In genomic region chr5:137900925-137901817, GRCh38 we compare ENCODE assay signal across 1 cellular context.
A peak's percentile ranks its signal among the peaks of the same experiment; 100 is the strongest.
TF ChIP-seq lines count a peak whose summit lies in the region.

No MANE protein-coding gene starts in this region.

TF ChIP-seq in HepG2, 621 proteins besides CTCF, POLR2A, EP300 and RAD21 (continued from another document and continues in another):
- TF ChIP-seq PATZ1 (CRISPR knock-in tag; IDR thresholded peaks at IDR 0.05): peak; percentile 35; the same call in 1 of the 2 replicates
- TF ChIP-seq ZMYM2 (CRISPR knock-in tag; IDR thresholded peaks at IDR 0.05): no peak
- TF ChIP-seq ZKSCAN8 (CRISPR knock-in tag; IDR thresholded peaks at IDR 0.05; ENCODE audit: borderline replicate concordance): no peak
- TF ChIP-seq, protein P1, sequence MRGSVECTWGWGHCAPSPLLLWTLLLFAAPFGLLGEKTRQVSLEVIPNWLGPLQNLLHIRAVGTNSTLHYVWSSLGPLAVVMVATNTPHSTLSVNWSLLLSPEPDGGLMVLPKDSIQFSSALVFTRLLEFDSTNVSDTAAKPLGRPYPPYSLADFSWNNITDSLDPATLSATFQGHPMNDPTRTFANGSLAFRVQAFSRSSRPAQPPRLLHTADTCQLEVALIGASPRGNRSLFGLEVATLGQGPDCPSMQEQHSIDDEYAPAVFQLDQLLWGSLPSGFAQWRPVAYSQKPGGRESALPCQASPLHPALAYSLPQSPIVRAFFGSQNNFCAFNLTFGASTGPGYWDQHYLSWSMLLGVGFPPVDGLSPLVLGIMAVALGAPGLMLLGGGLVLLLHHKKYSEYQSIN (CRISPR knock-in tag; IDR thresholded peaks at IDR 0.05; ENCODE audit: borderline replicate concordance): no peak
- TF ChIP-seq EZH2 (conservative IDR thresholded peaks at IDR 0.05; ENCODE audit: low read depth, low read length): no peak
- TF ChIP-seq ZNF781 (CRISPR knock-in tag; IDR thresholded peaks at IDR 0.05; ENCODE audit: borderline replicate concordance, not compliant biosample characterization): no peak
- TF ChIP-seq ZNF331 (CRISPR knock-in tag; IDR thresholded peaks at IDR 0.05): peak; percentile 40; the same call in 1 of the 2 replicates
- no peak for TF ChIP-seq ADNP (CRISPR knock-in tag; IDR thresholded peaks at IDR 0.05)
- TF ChIP-seq YY1 (IDR thresholded peaks at IDR 0.05; ENCODE audit: insufficient read depth, insufficient replicate concordance, low read depth, low read length): no peak
- TF ChIP-seq FOXK1 (CRISPR knock-in tag; IDR thresholded peaks at IDR 0.05; ENCODE audit: borderline replicate concordance, low read depth): no peak
- TF ChIP-seq IRF9 (CRISPR knock-in tag; IDR thresholded peaks at IDR 0.05; ENCODE audit: borderline replicate concordance): no peak
- TF ChIP-seq DR1 (CRISPR knock-in tag; IDR thresholded peaks at IDR 0.05): no peak
- no peak for TF ChIP-seq MNT (IDR thresholded peaks at IDR 0.05)
- TF ChIP-seq HNRNPLL (IDR thresholded peaks at IDR 0.05; ENCODE audit: low read depth, low read length, poor library complexity, severe bottlenecking): no peak
- TF ChIP-seq SYNCRIP (IDR thresholded peaks at IDR 0.05; ENCODE audit: insufficient read depth, low read depth, low read length): no peak
- peak; percentile 64; the same call in 1 of the 2 replicates for TF ChIP-seq GATA4 (IDR thresholded peaks at IDR 0.05; ENCODE audit: borderline replicate concordance, low read depth)
- TF ChIP-seq, protein P2, sequence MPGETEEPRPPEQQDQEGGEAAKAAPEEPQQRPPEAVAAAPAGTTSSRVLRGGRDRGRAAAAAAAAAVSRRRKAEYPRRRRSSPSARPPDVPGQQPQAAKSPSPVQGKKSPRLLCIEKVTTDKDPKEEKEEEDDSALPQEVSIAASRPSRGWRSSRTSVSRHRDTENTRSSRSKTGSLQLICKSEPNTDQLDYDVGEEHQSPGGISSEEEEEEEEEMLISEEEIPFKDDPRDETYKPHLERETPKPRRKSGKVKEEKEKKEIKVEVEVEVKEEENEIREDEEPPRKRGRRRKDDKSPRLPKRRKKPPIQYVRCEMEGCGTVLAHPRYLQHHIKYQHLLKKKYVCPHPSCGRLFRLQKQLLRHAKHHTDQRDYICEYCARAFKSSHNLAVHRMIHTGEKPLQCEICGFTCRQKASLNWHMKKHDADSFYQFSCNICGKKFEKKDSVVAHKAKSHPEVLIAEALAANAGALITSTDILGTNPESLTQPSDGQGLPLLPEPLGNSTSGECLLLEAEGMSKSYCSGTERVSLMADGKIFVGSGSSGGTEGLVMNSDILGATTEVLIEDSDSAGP (CRISPR knock-in tag; IDR thresholded peaks at IDR 0.05; ENCODE audit: borderline replicate concordance): no peak
- TF ChIP-seq MLX (CRISPR knock-in tag; IDR thresholded peaks at IDR 0.05): no peak
- no peak for TF ChIP-seq DMAP1 (CRISPR knock-in tag; IDR thresholded peaks at IDR 0.05)
- no peak for TF ChIP-seq CENPX (CRISPR knock-in tag; IDR thresholded peaks at IDR 0.05)
- no peak for TF ChIP-seq MEIS1 (CRISPR knock-in tag; IDR thresholded peaks at IDR 0.05; ENCODE audit: borderline replicate concordance)
- TF ChIP-seq SMAD1 (CRISPR knock-in tag; IDR thresholded peaks at IDR 0.05; ENCODE audit: borderline replicate concordance, low read depth): no peak
- no peak for TF ChIP-seq CEBPZ (IDR thresholded peaks at IDR 0.05; ENCODE audit: low read length)
- TF ChIP-seq ZNF556 (CRISPR knock-in tag; IDR thresholded peaks at IDR 0.05; ENCODE audit: borderline replicate concordance): no peak
- TF ChIP-seq RFXANK (CRISPR knock-in tag; IDR thresholded peaks at IDR 0.05): no peak
- TF ChIP-seq ZNF282 (IDR thresholded peaks at IDR 0.05; ENCODE audit: partially characterized antibody): no peak
- 0 out of 2 replicates have a peak, but pooled peaks have one; percentile 6 for TF ChIP-seq CEBPG (CRISPR knock-in tag; IDR thresholded peaks at IDR 0.05)
- no peak for TF ChIP-seq REST (IDR thresholded peaks at IDR 0.05; ENCODE audit: borderline replicate concordance in 1 of 2, low read depth in 1 of 2, low read length in 2 of 2)
- TF ChIP-seq NRL (CRISPR knock-in tag; IDR thresholded peaks at IDR 0.05; ENCODE audit: borderline replicate concordance): no peak
- no peak for TF ChIP-seq ZNF383 (CRISPR knock-in tag; IDR thresholded peaks at IDR 0.05; ENCODE audit: borderline replicate concordance)
- TF ChIP-seq PRPF4 (IDR thresholded peaks at IDR 0.05; ENCODE audit: low read depth, low read length, poor library complexity, severe bottlenecking): no peak
- no peak for TF ChIP-seq SNAPC2 (CRISPR knock-in tag; IDR thresholded peaks at IDR 0.05)
- TF ChIP-seq, protein P3, sequence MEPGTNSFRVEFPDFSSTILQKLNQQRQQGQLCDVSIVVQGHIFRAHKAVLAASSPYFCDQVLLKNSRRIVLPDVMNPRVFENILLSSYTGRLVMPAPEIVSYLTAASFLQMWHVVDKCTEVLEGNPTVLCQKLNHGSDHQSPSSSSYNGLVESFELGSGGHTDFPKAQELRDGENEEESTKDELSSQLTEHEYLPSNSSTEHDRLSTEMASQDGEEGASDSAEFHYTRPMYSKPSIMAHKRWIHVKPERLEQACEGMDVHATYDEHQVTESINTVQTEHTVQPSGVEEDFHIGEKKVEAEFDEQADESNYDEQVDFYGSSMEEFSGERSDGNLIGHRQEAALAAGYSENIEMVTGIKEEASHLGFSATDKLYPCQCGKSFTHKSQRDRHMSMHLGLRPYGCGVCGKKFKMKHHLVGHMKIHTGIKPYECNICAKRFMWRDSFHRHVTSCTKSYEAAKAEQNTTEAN (CRISPR knock-in tag; conservative IDR thresholded peaks at IDR 0.05): no peak
- TF ChIP-seq, protein P4, sequence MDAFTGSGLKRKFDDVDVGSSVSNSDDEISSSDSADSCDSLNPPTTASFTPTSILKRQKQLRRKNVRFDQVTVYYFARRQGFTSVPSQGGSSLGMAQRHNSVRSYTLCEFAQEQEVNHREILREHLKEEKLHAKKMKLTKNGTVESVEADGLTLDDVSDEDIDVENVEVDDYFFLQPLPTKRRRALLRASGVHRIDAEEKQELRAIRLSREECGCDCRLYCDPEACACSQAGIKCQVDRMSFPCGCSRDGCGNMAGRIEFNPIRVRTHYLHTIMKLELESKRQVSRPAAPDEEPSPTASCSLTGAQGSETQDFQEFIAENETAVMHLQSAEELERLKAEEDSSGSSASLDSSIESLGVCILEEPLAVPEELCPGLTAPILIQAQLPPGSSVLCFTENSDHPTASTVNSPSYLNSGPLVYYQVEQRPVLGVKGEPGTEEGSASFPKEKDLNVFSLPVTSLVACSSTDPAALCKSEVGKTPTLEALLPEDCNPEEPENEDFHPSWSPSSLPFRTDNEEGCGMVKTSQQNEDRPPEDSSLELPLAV (CRISPR knock-in tag; conservative IDR thresholded peaks at IDR 0.05; ENCODE audit: low read depth): no peak
- TF ChIP-seq, protein P5, sequence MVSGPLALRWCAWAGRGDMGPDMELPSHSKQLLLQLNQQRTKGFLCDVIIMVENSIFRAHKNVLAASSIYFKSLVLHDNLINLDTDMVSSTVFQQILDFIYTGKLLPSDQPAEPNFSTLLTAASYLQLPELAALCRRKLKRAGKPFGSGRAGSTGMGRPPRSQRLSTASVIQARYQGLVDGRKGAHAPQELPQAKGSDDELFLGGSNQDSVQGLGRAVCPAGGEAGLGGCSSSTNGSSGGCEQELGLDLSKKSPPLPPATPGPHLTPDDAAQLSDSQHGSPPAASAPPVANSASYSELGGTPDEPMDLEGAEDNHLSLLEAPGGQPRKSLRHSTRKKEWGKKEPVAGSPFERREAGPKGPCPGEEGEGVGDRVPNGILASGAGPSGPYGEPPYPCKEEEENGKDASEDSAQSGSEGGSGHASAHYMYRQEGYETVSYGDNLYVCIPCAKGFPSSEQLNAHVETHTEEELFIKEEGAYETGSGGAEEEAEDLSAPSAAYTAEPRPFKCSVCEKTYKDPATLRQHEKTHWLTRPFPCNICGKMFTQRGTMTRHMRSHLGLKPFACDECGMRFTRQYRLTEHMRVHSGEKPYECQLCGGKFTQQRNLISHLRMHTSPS (CRISPR knock-in tag; IDR thresholded peaks at IDR 0.05; ENCODE audit: low read depth): no peak
- peak; percentile 41; the same call in 1 of the 2 replicates for TF ChIP-seq GATAD2A (CRISPR knock-in tag; IDR thresholded peaks at IDR 0.05)
- TF ChIP-seq ZNF543 (CRISPR knock-in tag; IDR thresholded peaks at IDR 0.05): no peak
